ENCODE assay signal across 1 cellular context in genomic region chr1:56535949-56536348, GRCh38.
A peak's percentile ranks its signal among the peaks of the same experiment; 100 is the strongest.
TF ChIP-seq lines count a peak whose summit lies in the region.

No MANE protein-coding gene starts in this region.

TF ChIP-seq in HepG2, 621 proteins besides CTCF, POLR2A, EP300 and RAD21 (continued from another document and continues in another):
- TF ChIP-seq, protein P1, sequence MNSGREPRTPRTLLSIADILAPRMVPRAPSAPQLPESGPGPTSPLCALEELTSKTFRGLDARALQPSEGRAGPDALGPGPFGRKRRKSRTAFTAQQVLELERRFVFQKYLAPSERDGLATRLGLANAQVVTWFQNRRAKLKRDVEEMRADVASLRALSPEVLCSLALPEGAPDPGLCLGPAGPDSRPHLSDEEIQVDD (CRISPR knock-in tag; IDR thresholded peaks at IDR 0.05; ENCODE audit: borderline replicate concordance): no peak
- no peak for TF ChIP-seq DMAP1 (CRISPR knock-in tag; IDR thresholded peaks at IDR 0.05)
- TF ChIP-seq PPARG (CRISPR knock-in tag; conservative IDR thresholded peaks at IDR 0.05): no peak
- TF ChIP-seq BCL6 (CRISPR knock-in tag; IDR thresholded peaks at IDR 0.05): peak; percentile 99
- no peak for TF ChIP-seq ZBTB8A (CRISPR knock-in tag; IDR thresholded peaks at IDR 0.05; ENCODE audit: borderline replicate concordance, low read depth)
- TF ChIP-seq HOXA5 (CRISPR knock-in tag; IDR thresholded peaks at IDR 0.05): no peak
- peak; percentile 60; the same call in 1 of the 2 replicates for TF ChIP-seq RCOR2 (CRISPR knock-in tag; IDR thresholded peaks at IDR 0.05)
- TF ChIP-seq CBX1 (IDR thresholded peaks at IDR 0.05; ENCODE audit: low read depth): no peak
- no peak for TF ChIP-seq ZNF652 (CRISPR knock-in tag; IDR thresholded peaks at IDR 0.05; ENCODE audit: borderline replicate concordance, low read depth)
- no peak for TF ChIP-seq ATF7-NPFF (CRISPR knock-in tag; IDR thresholded peaks at IDR 0.05; ENCODE audit: low read depth)
- no peak for TF ChIP-seq PHF8 (CRISPR knock-in tag; IDR thresholded peaks at IDR 0.05)
- TF ChIP-seq ZNF331 (CRISPR knock-in tag; IDR thresholded peaks at IDR 0.05): peak; percentile 43; the same call in 1 of the 2 replicates
- no peak for TF ChIP-seq ZNF142 (CRISPR knock-in tag; IDR thresholded peaks at IDR 0.05)
- no peak for TF ChIP-seq ZNF589 (CRISPR knock-in tag; conservative IDR thresholded peaks at IDR 0.05)
- TF ChIP-seq ZNF318 (CRISPR knock-in tag; IDR thresholded peaks at IDR 0.05): no peak
- TF ChIP-seq, protein P2, sequence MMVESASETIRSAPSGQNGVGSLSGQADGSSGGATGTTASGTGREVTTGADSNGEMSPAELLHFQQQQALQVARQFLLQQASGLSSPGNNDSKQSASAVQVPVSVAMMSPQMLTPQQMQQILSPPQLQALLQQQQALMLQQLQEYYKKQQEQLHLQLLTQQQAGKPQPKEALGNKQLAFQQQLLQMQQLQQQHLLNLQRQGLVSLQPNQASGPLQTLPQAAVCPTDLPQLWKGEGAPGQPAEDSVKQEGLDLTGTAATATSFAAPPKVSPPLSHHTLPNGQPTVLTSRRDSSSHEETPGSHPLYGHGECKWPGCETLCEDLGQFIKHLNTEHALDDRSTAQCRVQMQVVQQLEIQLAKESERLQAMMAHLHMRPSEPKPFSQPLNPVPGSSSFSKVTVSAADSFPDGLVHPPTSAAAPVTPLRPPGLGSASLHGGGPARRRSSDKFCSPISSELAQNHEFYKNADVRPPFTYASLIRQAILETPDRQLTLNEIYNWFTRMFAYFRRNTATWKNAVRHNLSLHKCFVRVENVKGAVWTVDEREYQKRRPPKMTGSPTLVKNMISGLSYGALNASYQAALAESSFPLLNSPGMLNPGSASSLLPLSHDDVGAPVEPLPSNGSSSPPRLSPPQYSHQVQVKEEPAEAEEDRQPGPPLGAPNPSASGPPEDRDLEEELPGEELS (CRISPR knock-in tag; IDR thresholded peaks at IDR 0.05): peak; percentile 77
- TF ChIP-seq HNF4G (IDR thresholded peaks at IDR 0.05; ENCODE audit: borderline replicate concordance, low read depth, low read length): no peak
- TF ChIP-seq HNF4G (CRISPR knock-in tag; IDR thresholded peaks at IDR 0.05; ENCODE audit: borderline replicate concordance, low read depth): no peak
- TF ChIP-seq DPF2 (CRISPR knock-in tag; IDR thresholded peaks at IDR 0.05; ENCODE audit: borderline replicate concordance, low read depth): no peak
- TF ChIP-seq JUND (CRISPR knock-in tag; IDR thresholded peaks at IDR 0.05): no peak
- no peak for TF ChIP-seq ZNF34 (CRISPR knock-in tag; IDR thresholded peaks at IDR 0.05; ENCODE audit: borderline replicate concordance)
- TF ChIP-seq ELF1 (CRISPR knock-in tag; IDR thresholded peaks at IDR 0.05): no peak
- TF ChIP-seq PCBP1 (IDR thresholded peaks at IDR 0.05; ENCODE audit: borderline replicate concordance, low read depth, low read length): no peak
- no peak for TF ChIP-seq KDM2A (CRISPR knock-in tag; IDR thresholded peaks at IDR 0.05; ENCODE audit: borderline replicate concordance, low read depth)
- no peak for TF ChIP-seq POGK (CRISPR knock-in tag; conservative IDR thresholded peaks at IDR 0.05)
- TF ChIP-seq, protein P3, sequence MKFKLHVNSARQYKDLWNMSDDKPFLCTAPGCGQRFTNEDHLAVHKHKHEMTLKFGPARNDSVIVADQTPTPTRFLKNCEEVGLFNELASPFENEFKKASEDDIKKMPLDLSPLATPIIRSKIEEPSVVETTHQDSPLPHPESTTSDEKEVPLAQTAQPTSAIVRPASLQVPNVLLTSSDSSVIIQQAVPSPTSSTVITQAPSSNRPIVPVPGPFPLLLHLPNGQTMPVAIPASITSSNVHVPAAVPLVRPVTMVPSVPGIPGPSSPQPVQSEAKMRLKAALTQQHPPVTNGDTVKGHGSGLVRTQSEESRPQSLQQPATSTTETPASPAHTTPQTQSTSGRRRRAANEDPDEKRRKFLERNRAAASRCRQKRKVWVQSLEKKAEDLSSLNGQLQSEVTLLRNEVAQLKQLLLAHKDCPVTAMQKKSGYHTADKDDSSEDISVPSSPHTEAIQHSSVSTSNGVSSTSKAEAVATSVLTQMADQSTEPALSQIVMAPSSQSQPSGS (CRISPR knock-in tag; IDR thresholded peaks at IDR 0.05): no peak
- TF ChIP-seq NFYB (CRISPR knock-in tag; IDR thresholded peaks at IDR 0.05): no peak
- no peak for TF ChIP-seq IKZF1 (IDR thresholded peaks at IDR 0.05)
- TF ChIP-seq ATRX (CRISPR knock-in tag; IDR thresholded peaks at IDR 0.05; ENCODE audit: borderline replicate concordance): no peak
- TF ChIP-seq FOXK1 (CRISPR knock-in tag; IDR thresholded peaks at IDR 0.05; ENCODE audit: borderline replicate concordance, low read depth): no peak
- no peak for TF ChIP-seq ZNF850 (CRISPR knock-in tag; conservative IDR thresholded peaks at IDR 0.05)
- no peak for TF ChIP-seq ZNF879 (CRISPR knock-in tag; IDR thresholded peaks at IDR 0.05)
- no peak for TF ChIP-seq ZNF746 (CRISPR knock-in tag; IDR thresholded peaks at IDR 0.05)
- TF ChIP-seq POLR2AphosphoS2 (IDR thresholded peaks at IDR 0.05; ENCODE audit: low read depth, low read length): no peak
- TF ChIP-seq NR0B2 (CRISPR knock-in tag; IDR thresholded peaks at IDR 0.05): no peak
- TF ChIP-seq BATF2 (CRISPR knock-in tag; IDR thresholded peaks at IDR 0.05): no peak
